In genomic region chr19:30718728-30719127, GRCh38 we compare ENCODE assay signal across 8 cellular contexts.
DNase-seq lines count a peak whose midpoint lies in the region; ATAC-seq and TF ChIP-seq lines count a peak whose summit lies in the region.

No MANE protein-coding gene starts in this region.

- no peak for TF ChIP-seq CTCF in mammary epithelial cell (conservative IDR thresholded peaks at IDR 0.05 in 1 of 2, IDR thresholded peaks at IDR 0.05 in 1 of 2; ENCODE audit: extremely low read depth in 1 of 2, insufficient read depth in 1 of 2, low read depth in 1 of 2, low read length in 2 of 2)
- TF ChIP-seq CTCF in mucosa of descending colon (IDR thresholded peaks at IDR 0.05) = no peak
- TF ChIP-seq CTCF in transverse colon (IDR thresholded peaks at IDR 0.05) = no peak
- TF ChIP-seq CTCF in brain microvascular endothelial cell (IDR thresholded peaks at IDR 0.05; ENCODE audit: low read depth, low read length, missing control alignments) = no peak

- H3K9me3 ChIP-seq in mammary epithelial cell (replicated peaks; ENCODE audit: insufficient read depth, low read length) = peaks cover 4% of the 10 kb centered on the region
- H3K9me3 ChIP-seq in mucosa of descending colon = no peaks in the 10 kb centered on the region
- H3K9me3 ChIP-seq in transverse colon = no peaks in the 10 kb centered on the region

- H3K4me1 Mint-ChIP-seq in activated T-cell treated with anti-CD3 and anti-CD28 coated beads, Interleukin-2, amount 50 U/mL, for 4 hours (ENCODE audit: low read depth) = peaks cover 8% of the 10 kb centered on the region

- in situ Hi-C loops in mammary epithelial cell (cut with MboI; ENCODE audit: low sequenced_read_pairs in 2 of 2) (no loop called here), transverse colon (cut with MboI; ENCODE audit: low pct_ligation_motif_present in 1 of 4, low pct_unique_long_range_greater_than_20kb in 1 of 4, low sequenced_read_pairs in 3 of 4) (no loop called here), brain microvascular endothelial cell (cut with HindIII; ENCODE audit: low pct_ligation_motif_present, low sequenced_read_pairs) (no loop called here)

- intact Hi-C loops in mammary epithelial cell (cut with micrococcal nuclease) (no loop called here), mucosa of descending colon (cut with DNase I, micrococcal nuclease) (no loop called here), transverse colon (cut with DNase I; ENCODE audit: low total_unique reads) (no loop called here)

- no peaks in the 10 kb centered on the region for H3K36me3 ChIP-seq in mammary epithelial cell (ENCODE audit: insufficient read depth, low read length)
- H3K36me3 ChIP-seq in mucosa of descending colon (ENCODE audit: low read depth) = no peaks in the 10 kb centered on the region
- no peaks in the 10 kb centered on the region for H3K36me3 ChIP-seq in transverse colon
- H3K36me3 ChIP-seq in brain microvascular endothelial cell (replicated peaks) = no peaks in the 10 kb centered on the region

- H3K9ac ChIP-seq in mammary epithelial cell (ENCODE audit: insufficient read depth, low read length) = no peak overlapping the region

- dilution Hi-C loops in mammary epithelial cell (cut with HindIII; ENCODE audit: low sequenced_read_pairs) = no loop called here

- BruUV-seq in mammary epithelial cell (replicated peaks; lab: Mats Ljungman, UMichigan) = no TSS peak

- H3K4me1 ChIP-seq in mammary epithelial cell (ENCODE audit: insufficient read depth, low read length) = no peaks in the 10 kb centered on the region
- peaks cover 6% of the 10 kb centered on the region for H3K4me1 ChIP-seq in mucosa of descending colon (ENCODE audit: low read depth)
- peaks cover 0 to 15% (median 5%) of the 10 kb centered on the region in 4 donors for H3K4me1 ChIP-seq in transverse colon

- H3K27ac ChIP-seq in mammary epithelial cell (ENCODE audit: insufficient read depth, low read depth, low read length) (no peak overlapping the region), transverse colon (peak overlapping the region; percentile 67 to 85 (median 78)), brain microvascular endothelial cell (no peak overlapping the region)

- H3K36me3 Mint-ChIP-seq in activated T-cell treated with anti-CD3 and anti-CD28 coated beads, Interleukin-2, amount 50 U/mL, for 4 hours (ENCODE audit: insufficient read depth) = no peaks in the 10 kb centered on the region

- no peaks in the 10 kb centered on the region for H3K9me3 Mint-ChIP-seq in activated T-cell treated with anti-CD3 and anti-CD28 coated beads, Interleukin-2, amount 50 U/mL, for 4 hours

- TF ChIP-seq POLR2A in transverse colon (IDR thresholded peaks at IDR 0.05) = no peak

- peak overlapping the region; percentile 61 for H3K4me3 Mint-ChIP-seq in activated T-cell treated with anti-CD3 and anti-CD28 coated beads, Interleukin-2, amount 50 U/mL, for 4 hours

- CTCF ChIA-PET in mammary epithelial cell (lab: Charles Lee; ENCODE audit: low non-redundant PET) = interaction anchor here (0.7 kb wide), 1 partner anchor 535 kb away, joined by 5 read pairs; no protein-coding TSS in a partner anchor

- H3K27me3 ChIP-seq in mammary epithelial cell (ENCODE audit: insufficient read depth, low read length) (no peaks in the 10 kb centered on the region), transverse colon (no peaks in the 10 kb centered on the region), brain microvascular endothelial cell (replicated peaks) (no peaks in the 10 kb centered on the region)

- DNase-seq in activated T-cell treated with anti-CD3 and anti-CD28 coated beads, Interleukin-2, amount 50 U/mL, for 4 hours = no peak
- DNase-seq in activated T-cell treated with anti-CD3 and anti-CD28 coated beads, Interleukin-2, amount 50 U/mL, for 1 hour = no peak
- DNase-seq in mammary epithelial cell (no peak), mucosa of descending colon (no peak), transverse colon (peak; percentile 12), brain microvascular endothelial cell (no peak)
- no peak for DNase-seq in effector CD8-positive, alpha-beta T cell (lab: John Stamatoyannopoulos, UW)

- no peak overlapping the region for H3K4me3 ChIP-seq in mammary epithelial cell (replicated peaks in 1 of 3; ENCODE audit: insufficient read depth in 1 of 3, low read depth in 2 of 3, low read length in 3 of 3)
- H3K4me3 ChIP-seq in mucosa of descending colon = no peak overlapping the region
- peak overlapping the region in 3 of 4 donors; percentile 45 to 62 (median 57) for H3K4me3 ChIP-seq in transverse colon
- no peak overlapping the region for H3K4me3 ChIP-seq in brain microvascular endothelial cell (ENCODE audit: low read depth, low read length)

- no peak for ATAC-seq in activated T-cell treated with anti-CD3 and anti-CD28 coated beads, Interleukin-2, amount 50 U/mL, for 4 hours
- ATAC-seq in mucosa of descending colon = peak; percentile 42
- no peak for ATAC-seq in GM21723 (IDR thresholded peaks at IDR 0.05; ENCODE audit: unreplicated experiment)

- WGBS in mammary epithelial cell (ENCODE audit: low coverage, missing lambda C conversion rate) = 39% methylated on average over 3 of the region's 3 CpGs
- 16 to 30% methylated on average over 3 of the region's 3 CpGs for WGBS in transverse colon (ENCODE audit: low coverage in 1 of 2), 2 donors

- H2AFZ ChIP-seq in mammary epithelial cell (ENCODE audit: low read depth, low read length) = peak overlapping the region; percentile 60

- H3K79me2 ChIP-seq in mammary epithelial cell (ENCODE audit: insufficient read depth, low read length) = no peaks in the 10 kb centered on the region

- peaks cover 13% of the 10 kb centered on the region for H3K27me3 Mint-ChIP-seq in activated T-cell treated with anti-CD3 and anti-CD28 coated beads, Interleukin-2, amount 50 U/mL, for 4 hours (ENCODE audit: low read depth)

- H3K4me2 ChIP-seq in mammary epithelial cell (ENCODE audit: insufficient read depth, low read depth, low read length) = peak overlapping the region; percentile 74

- H4K20me1 ChIP-seq in mammary epithelial cell (ENCODE audit: insufficient read depth, low read length) = no peaks in the 10 kb centered on the region

- TF ChIP-seq EP300 in transverse colon (IDR thresholded peaks at IDR 0.05; ENCODE audit: low read depth) = no peak

Comparison
In these comparisons a context has a peak if more than half of its experiments do, and no peak if none do; other contexts are left out.
1. H3K27ac ChIP-seq: peak in transverse colon (4 of 4); none in mammary epithelial cell (single experiment) and brain microvascular endothelial cell (single experiment).
2. H3K4me3 ChIP-seq: peak in transverse colon (3 of 4); none in mammary epithelial cell (0 of 3), mucosa of descending colon (single experiment) and brain microvascular endothelial cell (single experiment).